In genomic region chr5:158194561-158194961, GRCh38 we compare ENCODE assay signal across 1 cellular context.
TF ChIP-seq lines count a peak whose summit lies in the region.

No MANE protein-coding gene starts in this region.

TF ChIP-seq in GM23338, 12 proteins besides CTCF, POLR2A, EP300 and RAD21 (continued from another document):
- TF ChIP-seq, protein P1, sequence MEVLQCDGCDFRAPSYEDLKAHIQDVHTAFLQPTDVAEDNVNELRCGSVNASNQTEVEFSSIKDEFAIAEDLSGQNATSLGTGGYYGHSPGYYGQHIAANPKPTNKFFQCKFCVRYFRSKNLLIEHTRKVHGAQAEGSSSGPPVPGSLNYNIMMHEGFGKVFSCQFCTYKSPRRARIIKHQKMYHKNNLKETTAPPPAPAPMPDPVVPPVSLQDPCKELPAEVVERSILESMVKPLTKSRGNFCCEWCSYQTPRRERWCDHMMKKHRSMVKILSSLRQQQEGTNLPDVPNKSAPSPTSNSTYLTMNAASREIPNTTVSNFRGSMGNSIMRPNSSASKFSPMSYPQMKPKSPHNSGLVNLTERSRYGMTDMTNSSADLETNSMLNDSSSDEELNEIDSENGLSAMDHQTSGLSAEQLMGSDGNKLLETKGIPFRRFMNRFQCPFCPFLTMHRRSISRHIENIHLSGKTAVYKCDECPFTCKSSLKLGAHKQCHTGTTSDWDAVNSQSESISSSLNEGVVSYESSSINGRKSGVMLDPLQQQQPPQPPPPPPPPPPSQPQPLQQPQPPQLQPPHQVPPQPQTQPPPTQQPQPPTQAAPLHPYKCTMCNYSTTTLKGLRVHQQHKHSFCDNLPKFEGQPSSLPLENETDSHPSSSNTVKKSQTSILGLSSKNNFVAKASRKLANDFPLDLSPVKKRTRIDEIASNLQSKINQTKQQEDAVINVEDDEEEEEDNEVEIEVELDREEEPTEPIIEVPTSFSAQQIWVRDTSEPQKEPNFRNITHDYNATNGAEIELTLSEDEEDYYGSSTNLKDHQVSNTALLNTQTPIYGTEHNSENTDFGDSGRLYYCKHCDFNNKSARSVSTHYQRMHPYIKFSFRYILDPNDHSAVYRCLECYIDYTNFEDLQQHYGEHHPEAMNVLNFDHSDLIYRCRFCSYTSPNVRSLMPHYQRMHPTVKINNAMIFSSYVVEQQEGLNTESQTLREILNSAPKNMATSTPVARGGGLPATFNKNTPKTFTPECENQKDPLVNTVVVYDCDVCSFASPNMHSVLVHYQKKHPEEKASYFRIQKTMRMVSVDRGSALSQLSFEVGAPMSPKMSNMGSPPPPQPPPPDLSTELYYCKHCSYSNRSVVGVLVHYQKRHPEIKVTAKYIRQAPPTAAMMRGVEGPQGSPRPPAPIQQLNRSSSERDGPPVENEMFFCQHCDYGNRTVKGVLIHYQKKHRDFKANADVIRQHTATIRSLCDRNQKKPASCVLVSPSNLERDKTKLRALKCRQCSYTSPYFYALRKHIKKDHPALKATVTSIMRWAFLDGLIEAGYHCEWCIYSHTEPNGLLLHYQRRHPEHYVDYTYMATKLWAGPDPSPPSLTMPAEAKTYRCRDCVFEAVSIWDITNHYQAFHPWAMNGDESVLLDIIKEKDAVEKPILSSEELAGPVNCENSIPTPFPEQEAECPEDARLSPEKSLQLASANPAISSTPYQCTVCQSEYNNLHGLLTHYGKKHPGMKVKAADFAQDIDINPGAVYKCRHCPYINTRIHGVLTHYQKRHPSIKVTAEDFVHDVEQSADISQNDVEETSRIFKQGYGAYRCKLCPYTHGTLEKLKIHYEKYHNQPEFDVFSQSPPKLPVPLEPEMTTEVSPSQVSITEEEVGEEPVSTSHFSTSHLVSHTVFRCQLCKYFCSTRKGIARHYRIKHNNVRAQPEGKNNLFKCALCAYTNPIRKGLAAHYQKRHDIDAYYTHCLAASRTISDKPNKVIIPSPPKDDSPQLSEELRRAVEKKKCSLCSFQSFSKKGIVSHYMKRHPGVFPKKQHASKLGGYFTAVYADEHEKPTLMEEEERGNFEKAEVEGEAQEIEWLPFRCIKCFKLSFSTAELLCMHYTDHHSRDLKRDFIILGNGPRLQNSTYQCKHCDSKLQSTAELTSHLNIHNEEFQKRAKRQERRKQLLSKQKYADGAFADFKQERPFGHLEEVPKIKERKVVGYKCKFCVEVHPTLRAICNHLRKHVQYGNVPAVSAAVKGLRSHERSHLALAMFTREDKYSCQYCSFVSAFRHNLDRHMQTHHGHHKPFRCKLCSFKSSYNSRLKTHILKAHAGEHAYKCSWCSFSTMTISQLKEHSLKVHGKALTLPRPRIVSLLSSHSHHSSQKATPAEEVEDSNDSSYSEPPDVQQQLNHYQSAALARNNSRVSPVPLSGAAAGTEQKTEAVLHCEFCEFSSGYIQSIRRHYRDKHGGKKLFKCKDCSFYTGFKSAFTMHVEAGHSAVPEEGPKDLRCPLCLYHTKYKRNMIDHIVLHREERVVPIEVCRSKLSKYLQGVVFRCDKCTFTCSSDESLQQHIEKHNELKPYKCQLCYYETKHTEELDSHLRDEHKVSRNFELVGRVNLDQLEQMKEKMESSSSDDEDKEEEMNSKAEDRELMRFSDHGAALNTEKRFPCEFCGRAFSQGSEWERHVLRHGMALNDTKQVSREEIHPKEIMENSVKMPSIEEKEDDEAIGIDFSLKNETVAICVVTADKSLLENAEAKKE (CRISPR knock-in tag; IDR thresholded peaks at IDR 0.05): no peak
- TF ChIP-seq JUNB (IDR thresholded peaks at IDR 0.05; ENCODE audit: unreplicated experiment): no peak
